In genomic region chr4:188554413-188554812, GRCh38 we compare ENCODE assay signal across 24 cellular contexts.
"Had no signal": no experiment of that assay in that cellular context is flagged by ENCODE, and none has a peak within 500 bp of the region (broad histone marks: within the 10 kb centered on the region; RNA-seq: fewer than 3 reads in every experiment).

No MANE protein-coding gene starts in this region.

- DNase-seq: activated CD4-positive, alpha-beta T cell treated with anti-CD3 and anti-CD28 coated beads for 48 hours; activated CD4-positive, alpha-beta T cell treated with anti-CD3 and anti-CD28 coated beads, Interleukin-2, amount 50 U/mL, for 4 hours; activated CD4-positive, CD25-positive, alpha-beta regulatory T cell treated with anti-CD3 and anti-CD28 coated beads, Interleukin-2, amount 50 U/mL, for 72 hours; activated CD8-positive, alpha-beta memory T cell treated with anti-CD3 and anti-CD28 coated beads, Interleukin-2, amount 50 U/mL, for 48 hours; activated CD8-positive, alpha-beta T cell treated with anti-CD3 and anti-CD28 coated beads, Interleukin-2, amount 10 ng/mL, durations not matched to agents 7 days and 5 days; activated naive CD4-positive, alpha-beta T cell treated with anti-CD3 and anti-CD28 coated beads, Interleukin-2, amount 50 U/mL, for 16 hours; activated naive CD8-positive, alpha-beta T cell treated with anti-CD3 and anti-CD28 coated beads, Interleukin-2, amount 10 ng/mL, durations not matched to agents 7 days and 5 days; activated T-cell treated with anti-CD3 and anti-CD28 coated beads, Interleukin-2, amount 50 U/mL, for 1 hour; adrenal gland; anterior cingulate cortex; cerebellar nuclear complex; MG63; MV-4-11; NCI-H1092 treated with DMSO at 0.1 percent for 48 hours; NCI-H1417 treated with DMSO at 0.1 percent for 48 hours; NCI-H1694 treated with DMSO at 0.1 percent for 48 hours; NCI-H2029 treated with DMSO at 0.1 percent for 48 hours; NCI-H446; NCI-H524; Peyer's patch; SHP77; SW 1271 had no signal

- ATAC-seq: activated CD8-positive, alpha-beta T cell treated with anti-CD3 and anti-CD28 coated beads, Interleukin-2, amount 10 ng/mL, durations not matched to agents 7 days and 5 days; SK-N-SH treated with all-trans-retinoic acid at 6 μM for 48 hours; WTC11 had no signal

- H3K27me3 Mint-ChIP-seq: activated naive CD8-positive, alpha-beta T cell treated with anti-CD3 and anti-CD28 coated beads, Interleukin-2, amount 10 ng/mL, durations not matched to agents 7 days and 5 days had no signal

- H3K27ac Mint-ChIP-seq: activated CD8-positive, alpha-beta T cell treated with anti-CD3 and anti-CD28 coated beads, Interleukin-2, amount 10 ng/mL, durations not matched to agents 7 days and 5 days; activated naive CD8-positive, alpha-beta T cell treated with anti-CD3 and anti-CD28 coated beads, Interleukin-2, amount 10 ng/mL, durations not matched to agents 7 days and 5 days; WTC11 had no signal

- H3K4me3 Mint-ChIP-seq: activated CD8-positive, alpha-beta T cell treated with anti-CD3 and anti-CD28 coated beads, Interleukin-2, amount 10 ng/mL, durations not matched to agents 7 days and 5 days; activated naive CD8-positive, alpha-beta T cell treated with anti-CD3 and anti-CD28 coated beads, Interleukin-2, amount 10 ng/mL, durations not matched to agents 7 days and 5 days; WTC11 had no signal

- H3K4me1 Mint-ChIP-seq: activated naive CD8-positive, alpha-beta T cell treated with anti-CD3 and anti-CD28 coated beads, Interleukin-2, amount 10 ng/mL, durations not matched to agents 7 days and 5 days had no signal

- H3K36me3 Mint-ChIP-seq: activated naive CD8-positive, alpha-beta T cell treated with anti-CD3 and anti-CD28 coated beads, Interleukin-2, amount 10 ng/mL, durations not matched to agents 7 days and 5 days; WTC11 had no signal
